In the genomic region with DNA sequence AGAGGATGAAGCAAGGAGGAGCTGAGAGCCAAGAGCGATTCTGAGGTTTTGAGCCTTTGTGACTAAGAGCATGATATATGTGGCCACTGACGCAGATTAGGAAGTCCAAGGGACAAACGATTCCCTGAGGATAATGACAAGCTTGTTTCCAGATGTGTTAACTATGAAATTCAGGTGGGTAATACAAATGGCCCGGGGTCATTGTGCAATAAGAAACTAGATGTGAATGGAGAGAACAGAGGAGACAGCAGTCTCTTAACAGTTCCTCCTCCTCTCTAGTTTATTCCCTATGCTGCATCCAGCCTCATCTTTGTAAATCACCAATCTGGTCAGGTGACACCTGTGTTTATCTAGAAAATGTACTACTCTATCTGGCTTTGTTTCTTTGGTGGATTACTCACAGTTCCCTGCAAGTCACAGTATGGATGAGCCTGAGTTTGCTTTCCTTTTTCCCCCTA, we compare ENCODE assay signal across 10 cellular contexts.
A peak's percentile ranks its signal among the peaks of the same experiment; 100 is the strongest.
DNase-seq lines count a peak whose midpoint lies in the region; ATAC-seq and TF ChIP-seq lines count a peak whose summit lies in the region.
"Had no signal": no experiment of that assay in that cellular context is flagged by ENCODE, and none has a peak within 500 bp of the region (broad histone marks: within the 10 kb centered on the region; RNA-seq: fewer than 3 reads in every experiment).

No MANE protein-coding gene starts in this region.

- POLR2A ChIA-PET in AG04449 (lab: Yijun Ruan, JAX), result interaction anchor here (0.7 to 1.5 kb wide), 2 partner anchors 10 to 49 kb away, joined by 3 to 6 read pairs; no protein-coding TSS in a partner anchor

- peak overlapping the region; percentile 26 for H3K27ac ChIP-seq in WERI-Rb-1
- H3K27ac ChIP-seq: C4-2B had no signal

- no peak for ATAC-seq in stimulated activated naive CD8-positive, alpha-beta T cell treated with anti-CD3 and anti-CD28 coated beads, Interleukin-15, Interleukin-2, amounts not matched to agents 100 U/mL and 50 U/mL, for 24 hours
- no peak for ATAC-seq in GM18909 (IDR thresholded peaks at IDR 0.05; ENCODE audit: poor library complexity, unreplicated experiment)

- H3K4me3 ChIP-seq in AG04449 (ENCODE audit: low read depth, low read length), result no peak overlapping the region
- H3K4me3 ChIP-seq in WERI-Rb-1 (ENCODE audit: low read depth, low read length), result no peak overlapping the region

- CTCF ChIA-PET in AG04449 (lab: Yijun Ruan, JAX), result interaction anchor here (0.9 to 2.7 kb wide), 4 partner anchors 10 to 177 kb away, joined by 3 to 9 read pairs (median 4); no protein-coding TSS in a partner anchor

- no peaks in the 10 kb centered on the region for H3K36me3 ChIP-seq in WERI-Rb-1

- no peaks in the 10 kb centered on the region for H3K9me3 ChIP-seq in WERI-Rb-1 (ENCODE audit: severe bottlenecking)

- no peaks in the 10 kb centered on the region for H3K27me3 ChIP-seq in WERI-Rb-1 (ENCODE audit: insufficient read depth, low read depth, severe bottlenecking)

- DNase-seq in AG04449 (ENCODE audit: low read depth, low spot score) (peak; percentile 61), HS-5 (ENCODE audit: low read depth) (peak; percentile 61), WERI-Rb-1 (peak; percentile 10), foreskin melanocyte (peak; percentile 95), NAMALWA (ENCODE audit: low spot score) (no peak)
- DNase-seq in stimulated activated naive CD8-positive, alpha-beta T cell treated with anti-CD3 and anti-CD28 coated beads, Interleukin-15, Interleukin-2, amounts not matched to agents 100 U/mL and 50 U/mL, for 24 hours, result no peak
- DNase-seq in activated CD8-positive, alpha-beta memory T cell treated with anti-CD3 and anti-CD28 coated beads for 24 hours, result no peak
- DNase-seq: NCI-H2171 treated with DMSO at 0.1 percent for 48 hours had no signal

- TF ChIP-seq CTCF in AG04449 (IDR thresholded peaks at IDR 0.05; ENCODE audit: insufficient read depth, low read length, missing control alignments), result no peak
- no peak for TF ChIP-seq CTCF in WERI-Rb-1 (IDR thresholded peaks at IDR 0.05; ENCODE audit: low read depth, low read length)

Comparison
In these comparisons a context has a peak if more than half of its experiments do, and no peak if none do; other contexts are left out.
1. DNase-seq: peak in AG04449 (single experiment), HS-5 (single experiment), WERI-Rb-1 (single experiment) and foreskin melanocyte (single experiment); none in stimulated activated naive CD8-positive, alpha-beta T cell treated with anti-CD3 and anti-CD28 coated beads, Interleukin-15, Interleukin-2, amounts not matched to agents 100 U/mL and 50 U/mL, for 24 hours (single experiment), activated CD8-positive, alpha-beta memory T cell treated with anti-CD3 and anti-CD28 coated beads for 24 hours (single experiment) and NAMALWA (single experiment).